Comparison of ENCODE assay signal across 9 cellular contexts in the genomic region with DNA sequence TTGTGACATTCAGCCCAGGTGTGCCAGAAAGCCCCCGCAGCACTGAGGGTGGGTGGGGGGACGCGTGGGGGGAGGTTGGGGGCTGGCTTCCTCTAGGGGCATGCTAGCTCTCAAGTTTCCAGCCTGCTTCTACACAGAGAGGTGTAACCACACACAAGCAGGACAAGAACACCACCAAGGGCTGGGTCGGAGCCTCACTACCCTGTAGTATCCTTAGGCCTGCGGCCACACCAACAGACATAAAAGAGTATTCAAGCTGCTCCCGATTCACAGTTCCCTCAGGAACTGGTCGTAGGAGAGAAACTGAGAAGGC. TPM values are rescaled to one million over a fixed set of nuclear protein-coding genes. Genes with fewer than 3 reads are reported as not detected.
DNase-seq lines count a peak whose midpoint lies in the region; ATAC-seq and TF ChIP-seq lines count a peak whose summit lies in the region.
"Had no signal": no experiment of that assay in that cellular context is flagged by ENCODE, and none has a peak within 500 bp of the region (broad histone marks: within the 10 kb centered on the region; RNA-seq: fewer than 3 reads in every experiment).

No MANE protein-coding gene starts in this region.

- H3K9me3 Mint-ChIP-seq in effector memory CD8-positive, alpha-beta T cell, result no peaks in the 10 kb centered on the region
- H3K9me3 Mint-ChIP-seq in nephron progenitor cell, result peaks cover 42% of the 10 kb centered on the region

- no peaks in the 10 kb centered on the region for H3K9me3 ChIP-seq in HUES64 (ENCODE audit: insufficient read depth, low read depth, low read length)
- no peaks in the 10 kb centered on the region for H3K9me3 ChIP-seq in BE2C

- peak overlapping the region; percentile 47 for H3K9ac ChIP-seq in HUES64 (ENCODE audit: low read depth, low read length)

- 27% methylated on average over 4 of the region's 7 CpGs for WGBS in HUES64

- H3K36me3 Mint-ChIP-seq in effector memory CD8-positive, alpha-beta T cell (ENCODE audit: insufficient read depth), result no peaks in the 10 kb centered on the region
- peaks cover 66% of the 10 kb centered on the region for H3K36me3 Mint-ChIP-seq in nephron progenitor cell (ENCODE audit: low read depth)

- peaks cover 13% of the 10 kb centered on the region for H3K27me3 ChIP-seq in HUES64 (ENCODE audit: insufficient read depth, low read length)
- no peaks in the 10 kb centered on the region for H3K27me3 ChIP-seq in BE2C

- H3K4me3 Mint-ChIP-seq in effector memory CD8-positive, alpha-beta T cell, result peak overlapping the region; percentile 85 to 86
- peak overlapping the region; percentile 83 for H3K4me3 Mint-ChIP-seq in nephron progenitor cell

- H3K36me3 ChIP-seq in HUES64 (ENCODE audit: insufficient read depth, low read length) (peaks cover 11% of the 10 kb centered on the region), BE2C (no peaks in the 10 kb centered on the region)

- no peak for ATAC-seq in effector memory CD8-positive, alpha-beta T cell (replicated peaks)

- DNase-seq in effector memory CD8-positive, alpha-beta T cell, result no peak
- DNase-seq in nephron progenitor cell (peak; percentile 7), BE2C (no peak), DMS 273 treated with DMSO at 0.1 percent for 48 hours (lab: John Stamatoyannopoulos, UW) (no peak), NCI-H446 (lab: John Stamatoyannopoulos, UW) (no peak), cerebellar cortex (ENCODE audit: low spot score) (no peak)
- DNase-seq: NCI-H1092 had no signal

- H3K27me3 Mint-ChIP-seq in effector memory CD8-positive, alpha-beta T cell, result no peaks in the 10 kb centered on the region
- peaks cover 3% of the 10 kb centered on the region for H3K27me3 Mint-ChIP-seq in nephron progenitor cell (ENCODE audit: low read depth, poor library complexity)

- H3K4me1 Mint-ChIP-seq in effector memory CD8-positive, alpha-beta T cell (ENCODE audit: low read depth in 2 of 2), result peaks cover 23% of the 10 kb centered on the region in 2 donors
- H3K4me1 Mint-ChIP-seq in nephron progenitor cell, result peaks cover 46% of the 10 kb centered on the region

- no peak overlapping the region for H3K27ac Mint-ChIP-seq in effector memory CD8-positive, alpha-beta T cell
- peak overlapping the region; percentile 96 for H3K27ac Mint-ChIP-seq in nephron progenitor cell

- TF ChIP-seq CTCF in C4-2B (conservative IDR thresholded peaks at IDR 0.05) (no peak), nephron progenitor cell (IDR thresholded peaks at IDR 0.05) (no peak), BE2C (IDR thresholded peaks at IDR 0.05; ENCODE audit: low read depth, low read length) (no peak)

- H3K4me3 ChIP-seq in HUES64 (ENCODE audit: low read length) (peak overlapping the region; percentile 87), BE2C (ENCODE audit: low read depth, low read length) (no peak overlapping the region)

- H3K27ac ChIP-seq in C4-2B (0 out of 2 replicates have a peak overlapping the region, but pooled peaks have one; percentile 10), HUES64 (ENCODE audit: low read depth, low read length) (peak overlapping the region; percentile 86)

- peaks cover 21% of the 10 kb centered on the region for H3K4me1 ChIP-seq in HUES64 (ENCODE audit: insufficient read depth, low read length)
- H3K4me1 ChIP-seq in BE2C, result no peaks in the 10 kb centered on the region; the same call in 1 of the 2 replicates

RNA-seq across cellular contexts. Expression of a gene that starts 1.8 kb away (rescaled TPM):
- polyA plus RNA-seq in HUES64 (2013, experiment 1 of 2), result 23.7 TPM
- polyA plus RNA-seq in HUES64 (2013, experiment 2 of 2), result 24.9 TPM
- polyA plus RNA-seq in BE2C (2012; ENCODE audit: insufficient read depth, insufficient read length, low read depth), result 4.8 TPM
